Comparison of ENCODE assay signal across 22 cellular contexts in genomic region chr16:9081183-9081582, GRCh38. TPM values are rescaled to one million over a fixed set of nuclear protein-coding genes. Genes with fewer than 3 reads are reported as not detected.
A peak's percentile ranks its signal among the peaks of the same experiment; 100 is the strongest.
DNase-seq lines count a peak whose midpoint lies in the region; ATAC-seq and TF ChIP-seq lines count a peak whose summit lies in the region.
"Had no signal": no experiment of that assay in that cellular context is flagged by ENCODE, and none has a peak within 500 bp of the region (broad histone marks: within the 10 kb centered on the region; RNA-seq: fewer than 3 reads in every experiment).

No MANE protein-coding gene starts in this region.

- H3K27ac ChIP-seq in spleen (peak overlapping the region in 7 of 8 donors; percentile 37 to 90 (median 59)), mesendoderm (ENCODE audit: low read depth, low read length) (no peak overlapping the region)
- H3K27ac ChIP-seq: uterus had no signal

- peaks cover 35% of the 10 kb centered on the region for H3K4me1 Mint-ChIP-seq in activated naive CD4-positive, alpha-beta T cell treated with anti-CD3 and anti-CD28 coated beads, Interleukin-2, amount 10 ng/mL, durations not matched to agents 7 days and 5 days
- H3K4me1 Mint-ChIP-seq in chondrocyte (ENCODE audit: low read depth) = peaks cover 22% of the 10 kb centered on the region
- H3K4me1 Mint-ChIP-seq: H9 had no signal

- ATAC-seq in GM21529 (IDR thresholded peaks at IDR 0.05; ENCODE audit: unreplicated experiment) (no peak), left colon (no peak)
- ATAC-seq: activated T-helper 17 cell treated with anti-CD3 and anti-CD28 coated beads, Interleukin-2, amount 50 U/mL, for 72 hours; sciatic nerve had no signal

- no peak overlapping the region for H3K9ac ChIP-seq in mesendoderm (ENCODE audit: low read length)

- H3K79me1 ChIP-seq in mesendoderm (ENCODE audit: low read length) = no peaks in the 10 kb centered on the region

- H4K8ac ChIP-seq in mesendoderm (ENCODE audit: low read depth, low read length) = no peak overlapping the region

- peaks cover 20% of the 10 kb centered on the region for H3K36me3 Mint-ChIP-seq in activated naive CD4-positive, alpha-beta T cell treated with anti-CD3 and anti-CD28 coated beads, Interleukin-2, amount 10 ng/mL, durations not matched to agents 7 days and 5 days
- H3K36me3 Mint-ChIP-seq in chondrocyte (ENCODE audit: low read depth) = no peaks in the 10 kb centered on the region

- no peaks in the 10 kb centered on the region for H3K79me2 ChIP-seq in mesendoderm (ENCODE audit: control insufficient read depth, insufficient read depth, low read length)

- H2BK120ac ChIP-seq in mesendoderm (ENCODE audit: low read depth, low read length) = no peak overlapping the region

- TF ChIP-seq CTCF in chondrocyte (IDR thresholded peaks at IDR 0.05) (no peak), spleen (IDR thresholded peaks at IDR 0.05 in 8 of 11, conservative IDR thresholded peaks at IDR 0.05 in 3 of 11) (no peak)

- intact Hi-C loops in spleen (cut with DNase I; ENCODE audit: low total_unique reads) = no loop called here
- intact Hi-C loops in left colon (cut with DNase I, micrococcal nuclease) = no loop called here

- H2AK5ac ChIP-seq in mesendoderm (ENCODE audit: low read length) = no peak overlapping the region

- no peak overlapping the region for H3K4me3 Mint-ChIP-seq in activated naive CD4-positive, alpha-beta T cell treated with anti-CD3 and anti-CD28 coated beads, Interleukin-2, amount 10 ng/mL, durations not matched to agents 7 days and 5 days
- H3K4me3 Mint-ChIP-seq in chondrocyte (ENCODE audit: unreplicated experiment) = no peak overlapping the region
- H3K4me3 Mint-ChIP-seq: activated T-helper 17 cell treated with anti-CD3 and anti-CD28 coated beads, Interleukin-2, amount 50 U/mL, for 72 hours; effector memory CD8-positive, alpha-beta T cell; H9 had no signal

- no peak overlapping the region for H3K4me3 ChIP-seq in spleen
- H3K4me3 ChIP-seq in mesendoderm (ENCODE audit: low read length) = no peak overlapping the region
- H3K4me3 ChIP-seq: uterus had no signal

- H3K36me3 ChIP-seq in spleen (no peaks in the 10 kb centered on the region), mesendoderm (ENCODE audit: control insufficient read depth, insufficient read depth, low read length) (no peaks in the 10 kb centered on the region)
- H3K36me3 ChIP-seq: uterus had no signal

- no peak overlapping the region for H3K56ac ChIP-seq in mesendoderm (ENCODE audit: low read length)

- no peak overlapping the region for H3K4ac ChIP-seq in mesendoderm (ENCODE audit: low read depth, low read length)

- no peaks in the 10 kb centered on the region for H3K27me3 ChIP-seq in spleen (replicated peaks in 1 of 7)
- no peaks in the 10 kb centered on the region for H3K27me3 ChIP-seq in mesendoderm (ENCODE audit: insufficient read depth, low read length, poor library complexity)
- H3K27me3 ChIP-seq: uterus had no signal

- no peak overlapping the region for H2BK5ac ChIP-seq in mesendoderm (ENCODE audit: low read length)

- WGBS in spleen, 5 donors = 38 to 67% (median 58%) methylated on average over 1 of the region's 1 CpG
- no CpG with 5 or more reads among the region's 1 CpG for WGBS in mesendoderm (ENCODE audit: extremely low coverage, insufficient coverage, low lambda C conversion rate)

- no peak overlapping the region for H2BK15ac ChIP-seq in mesendoderm (replicated peaks; ENCODE audit: low read depth)

- no peak overlapping the region for H4K5ac ChIP-seq in mesendoderm (ENCODE audit: low read length)

- peak overlapping the region; percentile 71 for H3K27ac Mint-ChIP-seq in activated naive CD4-positive, alpha-beta T cell treated with anti-CD3 and anti-CD28 coated beads, Interleukin-2, amount 10 ng/mL, durations not matched to agents 7 days and 5 days
- peak overlapping the region; percentile 57 for H3K27ac Mint-ChIP-seq in chondrocyte (ENCODE audit: unreplicated experiment)
- H3K27ac Mint-ChIP-seq: activated T-helper 17 cell treated with anti-CD3 and anti-CD28 coated beads, Interleukin-2, amount 50 U/mL, for 72 hours; effector memory CD8-positive, alpha-beta T cell; H9 had no signal

- no peak overlapping the region for H3K23ac ChIP-seq in mesendoderm (ENCODE audit: low read length)

- no peak overlapping the region for H3K4me2 ChIP-seq in mesendoderm (ENCODE audit: low read length)

- no peak overlapping the region for H3K18ac ChIP-seq in mesendoderm (ENCODE audit: low read length)

- DNase-seq in activated naive CD4-positive, alpha-beta T cell treated with anti-CD3 and anti-CD28 coated beads, Interleukin-2, amount 10 ng/mL, durations not matched to agents 7 days and 5 days = no peak
- no peak for DNase-seq in activated naive CD4-positive, alpha-beta T cell treated with anti-CD3 and anti-CD28 coated beads, Interleukin-2, amount 50 U/mL, for 16 hours
- peak; percentile 90 for DNase-seq in MV-4-11 (lab: John Stamatoyannopoulos, UW)
- no peak for DNase-seq in chondrocyte (ENCODE audit: low spot score)
- no peak for DNase-seq in spleen
- DNase-seq in mesendoderm = no peak
- DNase-seq in left colon = no peak
- DNase-seq: amygdala; Caco-2; central memory CD4-positive, alpha-beta T cell; effector memory CD8-positive, alpha-beta T cell; H9; Kasumi-1; left ventricle myocardium superior; NCI-H1417 treated with DMSO at 0.1 percent for 48 hours; NCI-H774; stimulated activated CD4-positive, alpha-beta T cell treated with anti-CD3 and anti-CD28 coated beads, Interleukin-1b, Interleukin-23, amount 100 ng/mL, for 48 hours; SW 1271; uterus had no signal

- peaks cover 0 to 15% (median 6%) of the 10 kb centered on the region in 8 donors for H3K9me3 ChIP-seq in spleen
- H3K9me3 ChIP-seq: Caco-2, uterus had no signal

- H3K27me3 Mint-ChIP-seq in activated naive CD4-positive, alpha-beta T cell treated with anti-CD3 and anti-CD28 coated beads, Interleukin-2, amount 10 ng/mL, durations not matched to agents 7 days and 5 days = peaks cover 3% of the 10 kb centered on the region
- no peaks in the 10 kb centered on the region for H3K27me3 Mint-ChIP-seq in chondrocyte (ENCODE audit: low read depth)
- H3K27me3 Mint-ChIP-seq: activated T-helper 17 cell treated with anti-CD3 and anti-CD28 coated beads, Interleukin-2, amount 50 U/mL, for 72 hours had no signal

- H3K4me1 ChIP-seq in spleen (peaks cover 0 to 50% (median 24%) of the 10 kb centered on the region in 6 donors), mesendoderm (ENCODE audit: control insufficient read depth, low read depth, low read length) (no peaks in the 10 kb centered on the region)
- H3K4me1 ChIP-seq: uterus had no signal

- no peak for TF ChIP-seq POLR2A in spleen (IDR thresholded peaks at IDR 0.05)

- CTCF ChIA-PET in activated naive CD4-positive, alpha-beta T cell treated with anti-CD3 and anti-CD28 coated beads, Interleukin-2, amount 10 ng/mL, durations not matched to agents 7 days and 5 days (lab: Charles Lee) = no interaction called here

- peaks cover 15% of the 10 kb centered on the region for H3K9me3 Mint-ChIP-seq in activated naive CD4-positive, alpha-beta T cell treated with anti-CD3 and anti-CD28 coated beads, Interleukin-2, amount 10 ng/mL, durations not matched to agents 7 days and 5 days
- H3K9me3 Mint-ChIP-seq in chondrocyte (ENCODE audit: low read depth) = peaks cover 9% of the 10 kb centered on the region

RNA-seq across cellular contexts. Expression of gene HAPSTR1, which starts 10.3 kb away (rescaled TPM):
- 82.5 to 84.3 TPM (median 83.0 TPM) in 3 replicates for total RNA-seq in chondrocyte
- total RNA-seq in spleen = 10 to 100 TPM; 60.0 to 84.1 (median 76.3) TPM
- 10 to 100 TPM in 1 of 3 donors, 1 to 10 TPM in 2; 7.3 to 15.0 (median 8.4) TPM for polyA plus RNA-seq in spleen
- polyA plus RNA-seq in mesendoderm (2013, experiment 1 of 2) = 32.0 TPM
- polyA plus RNA-seq in mesendoderm (2013, experiment 2 of 2) = 30.7 TPM
- 10 to 100 TPM; 46.4 to 58.9 TPM for total RNA-seq in left colon
